Comparison of ENCODE assay signal across 8 cellular contexts in genomic region chr6:143450453-143451362, GRCh38. TPM values are rescaled to one million over a fixed set of nuclear protein-coding genes. Genes with fewer than 3 reads are reported as not detected.
A peak's percentile ranks its signal among the peaks of the same experiment; 100 is the strongest.
DNase-seq lines count a peak whose midpoint lies in the region; ATAC-seq and TF ChIP-seq lines count a peak whose summit lies in the region.

Gene ADAT2 (minus strand): TSS chr6:143450695. CDS start chr6:143450658, 37 bp downstream.
A gene with protein sequence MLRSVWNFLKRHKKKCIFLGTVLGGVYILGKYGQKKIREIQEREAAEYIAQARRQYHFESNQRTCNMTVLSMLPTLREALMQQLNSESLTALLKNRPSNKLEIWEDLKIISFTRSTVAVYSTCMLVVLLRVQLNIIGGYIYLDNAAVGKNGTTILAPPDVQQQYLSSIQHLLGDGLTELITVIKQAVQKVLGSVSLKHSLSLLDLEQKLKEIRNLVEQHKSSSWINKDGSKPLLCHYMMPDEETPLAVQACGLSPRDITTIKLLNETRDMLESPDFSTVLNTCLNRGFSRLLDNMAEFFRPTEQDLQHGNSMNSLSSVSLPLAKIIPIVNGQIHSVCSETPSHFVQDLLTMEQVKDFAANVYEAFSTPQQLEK (plus strand): TSS chr6:143450805. CDS start chr6:143451043, 238 bp downstream.

- ATAC-seq in HG02623 (IDR thresholded peaks at IDR 0.05; ENCODE audit: unreplicated experiment) (peak; percentile 96), SK-N-SH treated with all-trans-retinoic acid at 6 μM for 48 hours (peak; percentile 99)

- DNase-seq in GM10266 (ENCODE audit: extremely low spot score): peak; percentile 84
- peak; percentile 92 for DNase-seq in NCI-H1092 treated with DMSO at 0.1 percent for 48 hours (lab: John Stamatoyannopoulos, UW)
- DNase-seq in glomerular endothelial cell (ENCODE audit: extremely low read depth, low read depth, low spot score): peak; percentile 51
- DNase-seq in occipital lobe (lab: John Stamatoyannopoulos, UW): peak; percentile 92
- DNase-seq in testis: peak; percentile 94

- peak within 1 kb of the TSS; percentile 60 to 71 for H3K4me3 ChIP-seq in testis

- no peaks in the 10 kb centered on the region for H3K36me3 ChIP-seq in testis (ENCODE audit: low read depth, missing control alignments)

- peaks cover 3% of the 10 kb centered on the region for H3K36me3 Mint-ChIP-seq in activated naive CD4-positive, alpha-beta T cell treated with anti-CD3 and anti-CD28 coated beads, Interleukin-2, amount 50 U/mL, for 24 hours

- peak within 1 kb of the TSS; percentile 99 for H3K27ac Mint-ChIP-seq in activated naive CD4-positive, alpha-beta T cell treated with anti-CD3 and anti-CD28 coated beads, Interleukin-2, amount 50 U/mL, for 24 hours

- no peaks in the 10 kb centered on the region for H3K9me3 ChIP-seq in testis

- no peak for TF ChIP-seq CTCF in GM10266 (IDR thresholded peaks at IDR 0.05; ENCODE audit: control insufficient read depth, insufficient read depth, low read depth, missing control alignments)
- TF ChIP-seq CTCF in testis (IDR thresholded peaks at IDR 0.05): peak in 1 of 3 experiments; percentile 22

- H3K9me3 Mint-ChIP-seq in activated naive CD4-positive, alpha-beta T cell treated with anti-CD3 and anti-CD28 coated beads, Interleukin-2, amount 50 U/mL, for 24 hours: no peaks in the 10 kb centered on the region

- H3K27me3 Mint-ChIP-seq in activated naive CD4-positive, alpha-beta T cell treated with anti-CD3 and anti-CD28 coated beads, Interleukin-2, amount 50 U/mL, for 24 hours: no peaks in the 10 kb centered on the region

- H3K27me3 ChIP-seq in testis: no peaks in the 10 kb centered on the region

- TF ChIP-seq POLR2A in testis (IDR thresholded peaks at IDR 0.05): no peak

- peak within 1 kb of the TSS; percentile 99 for H3K4me3 Mint-ChIP-seq in activated naive CD4-positive, alpha-beta T cell treated with anti-CD3 and anti-CD28 coated beads, Interleukin-2, amount 50 U/mL, for 24 hours

- WGBS in testis, 2 donors: 1 to 4% methylated on average over 15 to 55 of the region's 55 CpGs

- intact Hi-C loops in testis (cut with DNase I; ENCODE audit: low total_unique reads): no loop called here

- H3K4me1 ChIP-seq in testis: peaks cover 14% of the 10 kb centered on the region

- peak within 1 kb of the TSS; percentile 56 to 70 for H3K27ac ChIP-seq in testis

- H3K4me1 Mint-ChIP-seq in activated naive CD4-positive, alpha-beta T cell treated with anti-CD3 and anti-CD28 coated beads, Interleukin-2, amount 50 U/mL, for 24 hours: peaks cover 52% of the 10 kb centered on the region

TF ChIP-seq in SK-N-SH treated with all-trans-retinoic acid at 6 μM for 48 hours, 23 proteins besides CTCF, POLR2A, EP300 and RAD21:
- peak; percentile 86 for TF ChIP-seq ZFP3 (CRISPR knock-in tag; IDR thresholded peaks at IDR 0.05)
- TF ChIP-seq ZFP30 (CRISPR knock-in tag; IDR thresholded peaks at IDR 0.05): no peak
- peak; percentile 61; the same call in 1 of the 2 replicates for TF ChIP-seq CSDC2 (CRISPR knock-in tag; IDR thresholded peaks at IDR 0.05)
- TF ChIP-seq PPARA (CRISPR knock-in tag; IDR thresholded peaks at IDR 0.05; ENCODE audit: borderline replicate concordance): no peak

RNA-seq across cellular contexts. Expression of gene ADAT2, which starts in this region (rescaled TPM):
- total RNA-seq in glomerular endothelial cell (2.6 and 7.1 TPM in 2 replicates), occipital lobe (5.3 TPM), testis (1 to 10 TPM; 5.7 TPM)
- 3.6 TPM for polyA plus RNA-seq in testis (ENCODE audit: insufficient read depth, low read depth, low replicate concordance)

RNA-seq across cellular contexts. Expression of the second gene that starts in this region (rescaled TPM):
- total RNA-seq in glomerular endothelial cell: 9.3 and 10.0 TPM in 2 replicates
- 34.8 TPM for total RNA-seq in occipital lobe
- 10 to 100 TPM; 16.6 to 22.8 TPM for total RNA-seq in testis
- polyA plus RNA-seq in testis (ENCODE audit: insufficient read depth, low read depth, low replicate concordance): 33.1 TPM

Comparison
In these comparisons a context has a peak if more than half of its experiments do, and no peak if none do; other contexts are left out.
1. Peak in every context shown above with its lines: DNase-seq, ATAC-seq, H3K4me3 ChIP-seq and H3K27ac ChIP-seq.